Comparison of ENCODE assay signal across 8 cellular contexts in the genomic region with DNA sequence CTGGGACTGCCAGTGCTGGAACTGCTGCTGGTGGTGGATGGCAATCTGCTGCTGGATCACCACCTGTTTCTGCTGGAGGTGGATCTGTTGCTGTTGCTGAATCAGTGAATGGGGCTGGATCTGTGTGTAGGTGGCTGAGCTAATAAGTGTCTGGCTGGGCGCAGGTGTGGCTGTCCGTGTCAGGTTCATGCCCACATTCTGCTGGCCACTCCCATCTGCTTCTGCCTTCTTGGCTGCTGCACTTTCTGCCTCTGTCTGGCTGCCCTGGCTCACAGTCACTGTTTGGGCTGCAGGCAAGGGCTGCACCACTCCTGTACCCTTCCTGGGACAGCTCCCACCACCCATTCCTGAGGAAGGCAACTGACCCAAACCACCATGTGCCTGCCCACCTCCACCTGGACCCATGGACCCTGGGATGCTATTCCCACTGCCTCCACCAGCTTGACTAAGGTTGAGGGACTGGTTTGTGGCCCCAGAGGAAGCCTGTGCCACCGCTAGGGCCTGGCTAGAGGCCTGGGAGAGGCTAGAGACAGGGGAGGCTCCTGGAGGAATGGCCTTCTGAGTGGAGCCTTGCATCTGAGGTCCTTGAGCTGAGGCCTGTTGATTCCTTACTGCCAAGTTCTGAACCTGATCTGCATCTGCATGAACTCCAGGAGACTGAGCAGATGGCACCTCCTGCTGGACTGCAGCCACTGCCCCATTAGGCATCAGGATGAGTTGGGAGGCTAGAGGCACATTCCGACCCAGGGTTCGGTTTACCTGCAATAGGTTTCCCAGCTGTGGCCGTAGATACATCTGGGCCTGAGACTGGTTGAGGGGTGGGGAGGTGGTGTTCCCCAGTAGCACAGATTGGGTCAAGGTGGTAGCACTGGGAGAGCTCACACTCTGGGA. TPM values are rescaled to one million over a fixed set of nuclear protein-coding genes. Genes with fewer than 3 reads are reported as not detected.
"Had no signal": no experiment of that assay in that cellular context is flagged by ENCODE, and none has a peak within 500 bp of the region (broad histone marks: within the 10 kb centered on the region; RNA-seq: fewer than 3 reads in every experiment).

No MANE protein-coding gene starts in this region.

RNA-seq across cellular contexts. Expression of a gene that starts 12.3 kb away (rescaled TPM):
- total RNA-seq: activated CD8-positive, alpha-beta T cell treated with anti-CD3 and anti-CD28 coated beads, Interleukin-2, amount 10 ng/mL, durations not matched to agents 7 days and 5 days; activated naive CD8-positive, alpha-beta T cell treated with anti-CD3 and anti-CD28 coated beads, Interleukin-2, amount 10 ng/mL, durations not matched to agents 7 days and 5 days; adrenal gland; K562; Peyer's patch; Right ventricle myocardium superior; SJCRH30; T-helper 1 cell treated with Interleukin-12 subunit alpha and Interleukin-12 subunit beta and Interleukin-4 antibody, amounts not matched to agents 30 ng/mL and 1 ng/mL, for 36 hours had no signal
- polyA plus RNA-seq: adrenal gland, K562 had no signal

RNA-seq across cellular contexts. Expression of a gene that starts 13.4 kb away (rescaled TPM):
- total RNA-seq: activated CD8-positive, alpha-beta T cell treated with anti-CD3 and anti-CD28 coated beads, Interleukin-2, amount 10 ng/mL, durations not matched to agents 7 days and 5 days; activated naive CD8-positive, alpha-beta T cell treated with anti-CD3 and anti-CD28 coated beads, Interleukin-2, amount 10 ng/mL, durations not matched to agents 7 days and 5 days; adrenal gland; K562; Peyer's patch; Right ventricle myocardium superior; SJCRH30; T-helper 1 cell treated with Interleukin-12 subunit alpha and Interleukin-12 subunit beta and Interleukin-4 antibody, amounts not matched to agents 30 ng/mL and 1 ng/mL, for 36 hours had no signal
- polyA plus RNA-seq: adrenal gland, K562 had no signal

RNA-seq across cellular contexts. Expression of a gene that starts 30.1 kb away (rescaled TPM):
- total RNA-seq: activated CD8-positive, alpha-beta T cell treated with anti-CD3 and anti-CD28 coated beads, Interleukin-2, amount 10 ng/mL, durations not matched to agents 7 days and 5 days; activated naive CD8-positive, alpha-beta T cell treated with anti-CD3 and anti-CD28 coated beads, Interleukin-2, amount 10 ng/mL, durations not matched to agents 7 days and 5 days; adrenal gland; K562; Peyer's patch; Right ventricle myocardium superior; SJCRH30; T-helper 1 cell treated with Interleukin-12 subunit alpha and Interleukin-12 subunit beta and Interleukin-4 antibody, amounts not matched to agents 30 ng/mL and 1 ng/mL, for 36 hours had no signal
- polyA plus RNA-seq: adrenal gland, K562 had no signal

RNA-seq across cellular contexts. Expression of a gene that starts 51.0 kb away (rescaled TPM):
- total RNA-seq: activated CD8-positive, alpha-beta T cell treated with anti-CD3 and anti-CD28 coated beads, Interleukin-2, amount 10 ng/mL, durations not matched to agents 7 days and 5 days; activated naive CD8-positive, alpha-beta T cell treated with anti-CD3 and anti-CD28 coated beads, Interleukin-2, amount 10 ng/mL, durations not matched to agents 7 days and 5 days; adrenal gland; K562; Peyer's patch; Right ventricle myocardium superior; SJCRH30; T-helper 1 cell treated with Interleukin-12 subunit alpha and Interleukin-12 subunit beta and Interleukin-4 antibody, amounts not matched to agents 30 ng/mL and 1 ng/mL, for 36 hours had no signal
- polyA plus RNA-seq: adrenal gland, K562 had no signal

RNA-seq across cellular contexts. Expression of a gene that starts 56.2 kb away (rescaled TPM):
- total RNA-seq: activated CD8-positive, alpha-beta T cell treated with anti-CD3 and anti-CD28 coated beads, Interleukin-2, amount 10 ng/mL, durations not matched to agents 7 days and 5 days; activated naive CD8-positive, alpha-beta T cell treated with anti-CD3 and anti-CD28 coated beads, Interleukin-2, amount 10 ng/mL, durations not matched to agents 7 days and 5 days; adrenal gland; K562; Peyer's patch; Right ventricle myocardium superior; SJCRH30; T-helper 1 cell treated with Interleukin-12 subunit alpha and Interleukin-12 subunit beta and Interleukin-4 antibody, amounts not matched to agents 30 ng/mL and 1 ng/mL, for 36 hours had no signal
- polyA plus RNA-seq: adrenal gland, K562 had no signal
